8 cellular contexts compared by ENCODE assay signal in genomic region chr22:41544671-41545476, GRCh38. TPM values are rescaled to one million over a fixed set of nuclear protein-coding genes. Genes with fewer than 3 reads are reported as not detected.
A peak's percentile ranks its signal among the peaks of the same experiment; 100 is the strongest.
DNase-seq lines count a peak whose midpoint lies in the region; ATAC-seq lines count a peak whose summit lies in the region.

No MANE protein-coding gene starts in this region.

- H3K4me3 ChIP-seq in iPS-11a (ENCODE audit: low read depth, low read length), result peak overlapping the region; percentile 17
- peak overlapping the region; percentile 57 to 80 (median 73) for H3K4me3 ChIP-seq in subcutaneous abdominal adipose tissue (ENCODE audit: low read depth in 1 of 5, low read length in 5 of 5)

- H3K36me3 Mint-ChIP-seq in activated CD4-positive, alpha-beta T cell treated with anti-CD3 and anti-CD28 coated beads, Interleukin-2, amount 10 ng/mL, durations not matched to agents 7 days and 5 days (ENCODE audit: low read depth), result no peaks in the 10 kb centered on the region
- H3K36me3 Mint-ChIP-seq in T-helper 17 cell (ENCODE audit: low read depth), result no peaks in the 10 kb centered on the region

- POLR2A ChIA-PET in activated CD4-positive, alpha-beta T cell treated with anti-CD3 and anti-CD28 coated beads, Interleukin-2, amount 10 ng/mL, durations not matched to agents 7 days and 5 days (lab: Charles Lee), result no interaction called here

- peaks cover 2 to 37% (median 29%) of the 10 kb centered on the region in 5 donors for H3K4me1 ChIP-seq in subcutaneous abdominal adipose tissue (ENCODE audit: control insufficient read depth in 5 of 5, insufficient read depth in 5 of 5, low read length in 5 of 5)

- H3K9me3 Mint-ChIP-seq in activated CD4-positive, alpha-beta T cell treated with anti-CD3 and anti-CD28 coated beads, Interleukin-2, amount 10 ng/mL, durations not matched to agents 7 days and 5 days, result no peaks in the 10 kb centered on the region

- peaks cover 42% of the 10 kb centered on the region for H3K4me1 Mint-ChIP-seq in activated CD4-positive, alpha-beta T cell treated with anti-CD3 and anti-CD28 coated beads, Interleukin-2, amount 10 ng/mL, durations not matched to agents 7 days and 5 days
- peaks cover 31% of the 10 kb centered on the region for H3K4me1 Mint-ChIP-seq in T-helper 17 cell

- peak overlapping the region; percentile 73 for H3K27ac Mint-ChIP-seq in activated CD4-positive, alpha-beta T cell treated with anti-CD3 and anti-CD28 coated beads, Interleukin-2, amount 10 ng/mL, durations not matched to agents 7 days and 5 days
- H3K27ac Mint-ChIP-seq in T-helper 17 cell, result peak overlapping the region; percentile 90

- H3K27ac ChIP-seq in subcutaneous abdominal adipose tissue (ENCODE audit: low read depth, low read length), result no peak overlapping the region

- CTCF ChIA-PET in activated CD4-positive, alpha-beta T cell treated with anti-CD3 and anti-CD28 coated beads, Interleukin-2, amount 10 ng/mL, durations not matched to agents 7 days and 5 days (lab: Charles Lee), result interaction anchor here (1.3 to 1.5 kb wide), 2 partner anchors 37 to 141 kb away, joined by 3 read pairs; no protein-coding TSS in a partner anchor

- DNase-seq in activated CD4-positive, alpha-beta T cell treated with anti-CD3 and anti-CD28 coated beads, Interleukin-2, amount 10 ng/mL, durations not matched to agents 7 days and 5 days, result no peak
- DNase-seq in activated CD4-positive, alpha-beta T cell treated with anti-CD3 and anti-CD28 coated beads for 4 hours, result no peak
- DNase-seq in T-helper 17 cell, result no peak
- DNase-seq in NCI-H446 (lab: John Stamatoyannopoulos, UW), result no peak
- DNase-seq in DMS79 (lab: John Stamatoyannopoulos, UW), result no peak
- DNase-seq in SHP77 (lab: John Stamatoyannopoulos, UW), result no peak

- H3K27me3 ChIP-seq in subcutaneous abdominal adipose tissue (ENCODE audit: control insufficient read depth in 5 of 5, insufficient read depth in 4 of 5, low read length in 5 of 5), result no peaks in the 10 kb centered on the region

- peak overlapping the region in 3 of 5 donors; percentile 30 to 55 (median 41) for H3K9ac ChIP-seq in subcutaneous abdominal adipose tissue (ENCODE audit: low read length in 5 of 5)

- ATAC-seq in T-helper 17 cell, result no peak

- no peaks in the 10 kb centered on the region for H3K9me3 ChIP-seq in T-helper 17 cell (ENCODE audit: control insufficient read depth, low read length, poor library complexity, severe bottlenecking)
- no peaks in the 10 kb centered on the region for H3K9me3 ChIP-seq in subcutaneous abdominal adipose tissue (ENCODE audit: control insufficient read depth in 5 of 5, low read length in 5 of 5)

- peak overlapping the region; percentile 94 for H3K4me3 Mint-ChIP-seq in activated CD4-positive, alpha-beta T cell treated with anti-CD3 and anti-CD28 coated beads, Interleukin-2, amount 10 ng/mL, durations not matched to agents 7 days and 5 days
- peak overlapping the region; percentile 99 for H3K4me3 Mint-ChIP-seq in T-helper 17 cell

- no peaks in the 10 kb centered on the region for H3K27me3 Mint-ChIP-seq in activated CD4-positive, alpha-beta T cell treated with anti-CD3 and anti-CD28 coated beads, Interleukin-2, amount 10 ng/mL, durations not matched to agents 7 days and 5 days
- H3K27me3 Mint-ChIP-seq in T-helper 17 cell, result no peaks in the 10 kb centered on the region

- H3K36me3 ChIP-seq in subcutaneous abdominal adipose tissue (ENCODE audit: control insufficient read depth in 5 of 5, insufficient read depth in 5 of 5, low read length in 5 of 5), result peaks cover 0 to 14% (median 4%) of the 10 kb centered on the region in 5 donors

RNA-seq across cellular contexts. Expression of gene POLR3H, which starts 0.6 kb away (rescaled TPM):
- 10 to 100 TPM; 29.1 to 30.1 TPM for total RNA-seq in activated CD4-positive, alpha-beta T cell treated with anti-CD3 and anti-CD28 coated beads, Interleukin-2, amount 10 ng/mL, durations not matched to agents 7 days and 5 days
- total RNA-seq in T-helper 17 cell, result 10 to 100 TPM; 11.2 to 19.5 TPM

RNA-seq across cellular contexts. Expression of gene CSDC2, which starts 15.9 kb away (rescaled TPM):
- total RNA-seq in activated CD4-positive, alpha-beta T cell treated with anti-CD3 and anti-CD28 coated beads, Interleukin-2, amount 10 ng/mL, durations not matched to agents 7 days and 5 days, result not detected
- total RNA-seq in T-helper 17 cell, result not detected

RNA-seq across cellular contexts. Expression of gene PMM1, which starts 44.8 kb away (rescaled TPM):
- 10 to 100 TPM; 33.7 to 39.7 TPM for total RNA-seq in activated CD4-positive, alpha-beta T cell treated with anti-CD3 and anti-CD28 coated beads, Interleukin-2, amount 10 ng/mL, durations not matched to agents 7 days and 5 days
- total RNA-seq in T-helper 17 cell, result 10 to 100 TPM; 23.1 to 25.3 TPM
